ENCODE assay signal across 28 cellular contexts in the genomic region with DNA sequence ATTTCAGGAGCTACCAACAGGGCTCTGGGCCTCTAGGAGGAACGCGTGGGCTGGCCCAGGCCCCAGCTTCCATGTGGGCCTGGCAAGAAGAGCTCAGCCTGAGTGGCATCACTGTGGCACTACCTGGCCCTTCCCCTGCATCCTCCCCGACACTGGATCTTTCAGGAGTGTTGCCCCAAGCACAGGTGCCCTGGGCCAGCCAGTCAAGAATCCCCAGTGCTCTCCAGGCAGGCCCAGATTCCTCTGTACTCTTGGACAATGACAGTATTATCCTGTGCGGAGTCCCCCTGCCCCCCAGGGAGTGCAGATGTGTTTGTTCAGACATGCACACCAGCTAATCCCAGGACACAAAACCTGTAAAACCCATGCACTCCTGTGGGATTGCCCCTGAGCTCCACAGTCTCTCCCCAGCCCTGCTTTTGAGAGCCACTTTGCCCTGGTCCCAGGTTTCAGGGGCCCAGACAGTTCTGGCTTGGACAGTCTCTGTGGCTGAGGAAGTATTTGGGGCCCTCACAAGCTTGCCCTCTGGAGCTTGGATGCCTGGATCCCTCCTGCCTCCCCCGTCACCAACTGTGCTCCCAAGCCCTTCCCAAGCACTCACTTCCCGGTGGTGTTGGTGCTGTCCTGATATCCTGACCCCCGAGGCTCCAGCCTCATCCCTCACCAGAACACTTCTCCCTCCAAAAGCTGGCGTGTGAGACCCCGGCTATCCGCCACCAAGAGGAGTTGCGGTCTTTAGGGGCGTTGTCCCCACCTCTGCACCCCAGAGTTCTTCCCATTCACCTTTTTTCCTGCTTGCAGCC. TPM values are rescaled to one million over a fixed set of nuclear protein-coding genes. Genes with fewer than 3 reads are reported as not detected.
"Had no signal": no experiment of that assay in that cellular context is flagged by ENCODE, and none has a peak within 500 bp of the region (broad histone marks: within the 10 kb centered on the region; RNA-seq: fewer than 3 reads in every experiment).

No MANE protein-coding gene starts in this region.

- H3K27ac Mint-ChIP-seq: activated CD8-positive, alpha-beta memory T cell treated with anti-CD3 and anti-CD28 coated beads, Interleukin-2, amount 10 ng/mL, durations not matched to agents 7 days and 5 days; activated CD8-positive, alpha-beta T cell treated with anti-CD3 and anti-CD28 coated beads for 36 hours; activated naive CD4-positive, alpha-beta T cell treated with anti-CD3 and anti-CD28 coated beads, Interleukin-2, amount 50 U/mL, for 72 hours; activated T-helper 1 cell treated with anti-CD3 and anti-CD28 coated beads, Interleukin-12 subunit alpha, Interleukin-12 subunit beta, Interleukin-2, Interleukin-4 antibody, amounts not matched to agents 30 ng/mL and 10 ng/mL and 1 ng/mL, durations not matched to agents 14 hours and 24 hours and 36 hours; effector memory CD8-positive, alpha-beta T cell; memory B cell; nephron; T-helper 17 cell; type B pancreatic cell had no signal

- ATAC-seq: activated CD8-positive, alpha-beta memory T cell treated with anti-CD3 and anti-CD28 coated beads, Interleukin-2, amount 10 ng/mL, durations not matched to agents 7 days and 5 days; activated CD8-positive, alpha-beta T cell treated with anti-CD3 and anti-CD28 coated beads for 36 hours; activated naive CD4-positive, alpha-beta T cell treated with anti-CD3 and anti-CD28 coated beads, Interleukin-2, amount 50 U/mL, for 72 hours; effector memory CD8-positive, alpha-beta T cell; esophagus mucosa; left ventricle myocardium superior; T-helper 17 cell had no signal

- DNase-seq: activated CD4-positive, alpha-beta T cell treated with anti-CD3 and anti-CD28 coated beads for 48 hours; activated CD8-positive, alpha-beta memory T cell treated with anti-CD3 and anti-CD28 coated beads, Interleukin-2, amount 10 ng/mL, durations not matched to agents 7 days and 5 days; activated CD8-positive, alpha-beta T cell treated with anti-CD3 and anti-CD28 coated beads for 36 hours; effector memory CD8-positive, alpha-beta T cell; hippocampal formation; left ventricle myocardium superior; occipital lobe; stimulated activated CD4-positive, alpha-beta T cell treated with anti-CD3 and anti-CD28 coated beads, Interleukin-4, amount 100 ng/mL, for 24 hours; stimulated activated naive CD4-positive, alpha-beta T cell treated with Interleukin-2 at 50 U/mL for 16 hours; SW 1271; T-helper 17 cell had no signal

- H3K27me3 Mint-ChIP-seq: activated CD8-positive, alpha-beta memory T cell treated with anti-CD3 and anti-CD28 coated beads, Interleukin-2, amount 10 ng/mL, durations not matched to agents 7 days and 5 days; activated CD8-positive, alpha-beta T cell treated with anti-CD3 and anti-CD28 coated beads for 36 hours; brain; effector memory CD8-positive, alpha-beta T cell; memory B cell; T-helper 17 cell had no signal

- H3K9me3 ChIP-seq: thoracic aorta had no signal

- H3K36me3 Mint-ChIP-seq: activated CD8-positive, alpha-beta memory T cell treated with anti-CD3 and anti-CD28 coated beads, Interleukin-2, amount 10 ng/mL, durations not matched to agents 7 days and 5 days; activated naive CD4-positive, alpha-beta T cell treated with anti-CD3 and anti-CD28 coated beads, Interleukin-2, amount 50 U/mL, for 72 hours; memory B cell; type B pancreatic cell had no signal

- H3K4me1 Mint-ChIP-seq: activated CD8-positive, alpha-beta memory T cell treated with anti-CD3 and anti-CD28 coated beads, Interleukin-2, amount 10 ng/mL, durations not matched to agents 7 days and 5 days; memory B cell; nephron; T-helper 17 cell had no signal

- FAIRE-seq: colon, endothelial cell of umbilical vein, frontal cortex had no signal

- H3K27ac ChIP-seq: thoracic aorta had no signal

- H3K36me3 ChIP-seq: thoracic aorta had no signal

- H3K4me3 Mint-ChIP-seq: activated CD8-positive, alpha-beta memory T cell treated with anti-CD3 and anti-CD28 coated beads, Interleukin-2, amount 10 ng/mL, durations not matched to agents 7 days and 5 days; activated CD8-positive, alpha-beta T cell treated with anti-CD3 and anti-CD28 coated beads for 36 hours; activated T-helper 1 cell treated with anti-CD3 and anti-CD28 coated beads, Interleukin-12 subunit alpha, Interleukin-12 subunit beta, Interleukin-2, Interleukin-4 antibody, amounts not matched to agents 30 ng/mL and 10 ng/mL and 1 ng/mL, durations not matched to agents 14 hours and 24 hours and 36 hours; brain; effector memory CD8-positive, alpha-beta T cell; memory B cell; nephron; T-helper 17 cell; type B pancreatic cell had no signal

- H3K9me3 Mint-ChIP-seq: activated CD8-positive, alpha-beta T cell treated with anti-CD3 and anti-CD28 coated beads for 36 hours; activated naive CD4-positive, alpha-beta T cell treated with anti-CD3 and anti-CD28 coated beads, Interleukin-2, amount 50 U/mL, for 72 hours; activated T-helper 1 cell treated with anti-CD3 and anti-CD28 coated beads, Interleukin-12 subunit alpha, Interleukin-12 subunit beta, Interleukin-2, Interleukin-4 antibody, amounts not matched to agents 30 ng/mL and 10 ng/mL and 1 ng/mL, durations not matched to agents 14 hours and 24 hours and 36 hours; brain; effector memory CD8-positive, alpha-beta T cell; memory B cell; nephron; type B pancreatic cell had no signal

- H3K4me3 ChIP-seq: thoracic aorta had no signal

RNA-seq across cellular contexts. Expression of a gene that starts 39.9 kb away (rescaled TPM):
- total RNA-seq: activated CD8-positive, alpha-beta memory T cell treated with anti-CD3 and anti-CD28 coated beads, Interleukin-2, amount 10 ng/mL, durations not matched to agents 7 days and 5 days; activated CD8-positive, alpha-beta T cell treated with anti-CD3 and anti-CD28 coated beads for 36 hours; activated naive CD4-positive, alpha-beta T cell treated with anti-CD3 and anti-CD28 coated beads, Interleukin-2, amount 50 U/mL, for 72 hours; activated T-helper 1 cell treated with anti-CD3 and anti-CD28 coated beads, Interleukin-12 subunit alpha, Interleukin-12 subunit beta, Interleukin-2, Interleukin-4 antibody, amounts not matched to agents 30 ng/mL and 10 ng/mL and 1 ng/mL, durations not matched to agents 14 hours and 24 hours and 36 hours; aorta; dermis microvascular lymphatic vessel endothelial cell; endothelial cell of umbilical vein; esophagus mucosa; left ventricle myocardium superior; T-helper 17 cell; thoracic aorta had no signal
- polyA plus RNA-seq: aorta, endothelial cell of umbilical vein had no signal

RNA-seq across cellular contexts. Expression of a gene that starts 55.1 kb away (rescaled TPM):
- total RNA-seq: activated CD8-positive, alpha-beta memory T cell treated with anti-CD3 and anti-CD28 coated beads, Interleukin-2, amount 10 ng/mL, durations not matched to agents 7 days and 5 days; activated CD8-positive, alpha-beta T cell treated with anti-CD3 and anti-CD28 coated beads for 36 hours; activated naive CD4-positive, alpha-beta T cell treated with anti-CD3 and anti-CD28 coated beads, Interleukin-2, amount 50 U/mL, for 72 hours; activated T-helper 1 cell treated with anti-CD3 and anti-CD28 coated beads, Interleukin-12 subunit alpha, Interleukin-12 subunit beta, Interleukin-2, Interleukin-4 antibody, amounts not matched to agents 30 ng/mL and 10 ng/mL and 1 ng/mL, durations not matched to agents 14 hours and 24 hours and 36 hours; aorta; cardiac septum; dermis microvascular lymphatic vessel endothelial cell; endothelial cell of umbilical vein; esophagus mucosa; frontal cortex; left ventricle myocardium superior; mononuclear cell; occipital lobe; renal cortical epithelial cell; T-helper 17 cell; thoracic aorta had no signal
- polyA plus RNA-seq: adipose tissue, aorta, endothelial cell of umbilical vein had no signal
